16 cellular contexts compared by ENCODE assay signal in the genomic region with DNA sequence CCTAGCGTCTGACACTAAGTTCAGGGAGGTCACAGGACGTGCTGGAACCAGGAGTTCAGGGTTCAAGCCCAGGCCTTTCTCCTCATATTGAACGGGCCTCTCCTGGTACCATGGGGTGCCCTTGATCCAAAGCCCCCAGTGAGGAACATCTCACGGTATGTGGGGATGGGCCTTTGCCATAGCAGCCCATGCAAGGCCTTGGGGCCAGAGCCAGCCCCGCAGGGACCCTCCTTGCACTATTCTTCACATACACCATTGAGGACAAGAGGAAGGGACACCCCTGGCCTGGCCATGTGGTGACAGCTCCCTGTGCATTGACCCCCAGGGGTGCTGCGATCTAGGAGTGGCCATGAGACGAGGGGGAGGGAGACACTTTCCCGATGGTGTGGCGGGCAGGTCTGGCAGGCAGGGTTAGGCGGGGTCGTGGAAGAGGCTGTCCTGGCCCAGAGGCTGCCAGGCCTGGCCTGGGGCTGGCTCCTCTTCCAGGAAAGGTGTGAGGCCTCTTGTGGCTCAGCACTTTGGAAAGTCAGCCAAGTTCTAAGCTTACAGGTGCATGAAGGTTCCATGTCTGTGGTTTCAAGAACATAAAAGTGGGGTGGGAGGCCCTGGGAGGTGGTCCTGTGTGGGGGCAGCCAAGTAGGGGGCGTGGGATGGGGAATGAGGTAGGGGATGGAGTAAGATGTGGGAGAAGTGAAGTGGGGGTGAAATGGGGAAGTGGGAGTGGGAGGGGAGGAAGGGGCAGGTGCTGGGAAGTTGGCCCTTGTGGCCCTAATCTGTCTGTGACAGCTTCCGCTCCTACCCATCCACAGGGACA.
"Had no signal": no experiment of that assay in that cellular context is flagged by ENCODE, and none has a peak within 500 bp of the region (broad histone marks: within the 10 kb centered on the region; RNA-seq: fewer than 3 reads in every experiment).

No MANE protein-coding gene starts in this region.

- FAIRE-seq: pancreas had no signal

- H2AFZ ChIP-seq: neural progenitor cell had no signal

- H3K4me2 ChIP-seq: neural progenitor cell had no signal

- DNase-seq: activated CD4-positive, alpha-beta T cell treated with anti-CD3 and anti-CD28 coated beads for 4 hours; activated T-cell treated with anti-CD3 and anti-CD28 coated beads for 4 hours; amygdala; dermis blood vessel endothelial cell; erythroblast; hippocampal formation; left ventricle myocardium superior; stimulated activated CD4-positive, alpha-beta T cell treated with anti-CD3 and anti-CD28 coated beads, Interleukin-15, amount 100 ng/mL, for 24 hours; stimulated activated CD4-positive, alpha-beta T cell treated with anti-CD3 and anti-CD28 coated beads, Interleukin-4, amount 100 ng/mL, for 24 hours; stimulated activated naive CD8-positive, alpha-beta T cell treated with anti-CD3 and anti-CD28 coated beads, Interleukin-15, amount 100 ng/mL, for 72 hours; T1000; WERI-Rb-1 had no signal

- H3K36me3 ChIP-seq: neural progenitor cell, pancreas, vagina, WERI-Rb-1 had no signal

- H3K9me3 ChIP-seq: pancreas, vagina had no signal

- H3K27ac ChIP-seq: neural progenitor cell, vagina, WERI-Rb-1 had no signal

- H3K4me3 ChIP-seq: neural progenitor cell, pancreas, vagina had no signal

- H3K9ac ChIP-seq: neural progenitor cell had no signal

- ATAC-seq: activated T-helper 17 cell treated with anti-CD3 and anti-CD28 coated beads, Interleukin-2, amount 50 U/mL, for 72 hours; left ventricle myocardium superior; pancreas; stimulated activated naive CD8-positive, alpha-beta T cell treated with anti-CD3 and anti-CD28 coated beads, Interleukin-15, amount 100 ng/mL, for 72 hours had no signal
